ENCODE assay signal across 11 cellular contexts in the genomic region with DNA sequence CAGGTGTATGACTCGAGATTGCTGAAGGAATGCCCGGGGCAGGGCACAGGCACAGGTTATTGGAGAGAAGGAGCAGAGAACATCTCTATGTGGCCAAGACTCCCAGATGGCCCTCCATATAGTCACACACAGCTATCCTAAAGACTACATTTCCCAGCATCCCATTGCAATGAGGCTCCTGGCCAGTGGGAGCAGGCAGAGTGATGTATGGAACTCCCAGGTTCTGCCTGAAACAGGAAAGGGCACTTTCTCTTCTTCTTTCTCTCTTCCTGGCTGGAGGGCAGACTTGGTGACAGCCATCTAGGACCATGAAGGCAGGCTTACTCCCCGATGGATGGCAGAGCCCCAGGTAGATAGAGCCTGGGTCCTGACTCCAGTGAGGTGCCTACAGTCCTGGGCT.
DNase-seq lines count a peak whose midpoint lies in the region; ATAC-seq lines count a peak whose summit lies in the region.
"Had no signal": no experiment of that assay in that cellular context is flagged by ENCODE, and none has a peak within 500 bp of the region (broad histone marks: within the 10 kb centered on the region; RNA-seq: fewer than 3 reads in every experiment).

No MANE protein-coding gene starts in this region.

- DNase-seq in ELR (ENCODE audit: low read depth) (peak; percentile 52), HCEC 1CT (peak; percentile 39), RPMI8226 (peak; percentile 23), iPS-NIHi11 (ENCODE audit: low spot score) (peak; percentile 53)
- no peak for DNase-seq in activated CD4-positive, CD25-positive, alpha-beta regulatory T cell treated with anti-CD3 and anti-CD28 coated beads, Interleukin-2, amount 50 U/mL, for 72 hours
- DNase-seq: activated CD4-positive, alpha-beta memory T cell treated with anti-CD3 and anti-CD28 coated beads, Interleukin-2, amount 10 ng/mL, durations not matched to agents 7 days and 5 days; DND-41; NCI-H1105 treated with DMSO at 0.1 percent for 48 hours had no signal

- ATAC-seq in GM21737 (IDR thresholded peaks at IDR 0.05; ENCODE audit: unreplicated experiment): no peak
- no peak for ATAC-seq in HG03354 (IDR thresholded peaks at IDR 0.05; ENCODE audit: poor library complexity, severe bottlenecking, unreplicated experiment)
- ATAC-seq: sciatic nerve had no signal
